In genomic region chr6:32367641-32368040, GRCh38 we compare ENCODE assay signal across 37 cellular contexts. TPM values are rescaled to one million over a fixed set of nuclear protein-coding genes. Genes with fewer than 3 reads are reported as not detected.
"Had no signal": no experiment of that assay in that cellular context is flagged by ENCODE, and none has a peak within 500 bp of the region (broad histone marks: within the 10 kb centered on the region; RNA-seq: fewer than 3 reads in every experiment).

No MANE protein-coding gene starts in this region.

- FAIRE-seq: astrocyte, TTC549 had no signal

- H3K9me3 ChIP-seq: adrenal gland, body of pancreas, breast epithelium had no signal

- H3K36me3 ChIP-seq: adrenal gland, brain microvascular endothelial cell, breast epithelium had no signal

- ATAC-seq: activated CD8-positive, alpha-beta T cell treated with anti-CD3 and anti-CD28 coated beads for 36 hours; activated naive CD4-positive, alpha-beta T cell treated with anti-CD3 and anti-CD28 coated beads, Interleukin-2, amount 50 U/mL, for 72 hours; activated T-cell treated with anti-CD3 and anti-CD28 coated beads, Interleukin-2, amount 50 U/mL, for 4 hours; activated T-cell treated with anti-CD3 and anti-CD28 coated beads, Interleukin-2, amount 50 U/mL, for 72 hours; activated T-helper 17 cell treated with anti-CD3 and anti-CD28 coated beads, Interleukin-2, amount 50 U/mL, for 72 hours; body of pancreas had no signal

- H3K4me3 ChIP-seq: adrenal gland, body of pancreas, breast epithelium had no signal

- H3K27ac ChIP-seq: adrenal gland, body of pancreas, brain microvascular endothelial cell, breast epithelium, VCaP had no signal

- H3K27me3 ChIP-seq: body of pancreas, brain microvascular endothelial cell, breast epithelium had no signal

- DNase-seq: activated B cell treated with CpG ODN at 0.5 μM for 24 hours; activated CD4-positive, alpha-beta memory T cell treated with anti-CD3 and anti-CD28 coated beads for 36 hours; activated CD4-positive, alpha-beta T cell treated with anti-CD3 and anti-CD28 coated beads for 4 hours; activated CD4-positive, alpha-beta T cell treated with anti-CD3 and anti-CD28 coated beads, Interleukin-2, amount 10 ng/mL, durations not matched to agents 24 days and 14 days; activated CD4-positive, alpha-beta T cell treated with anti-CD3 and anti-CD28 coated beads, Interleukin-2, amount 50 U/mL, for 1 hour; activated CD4-positive, alpha-beta T cell treated with anti-CD3 and anti-CD28 coated beads, Interleukin-2, amount 50 U/mL, for 4 hours; activated CD4-positive, CD25-positive, alpha-beta regulatory T cell treated with anti-CD3 and anti-CD28 coated beads, Interleukin-2, amount 50 U/mL, for 72 hours; activated CD8-positive, alpha-beta memory T cell treated with anti-CD3 and anti-CD28 coated beads, Interleukin-2, amount 50 U/mL, for 4 hours; activated CD8-positive, alpha-beta T cell treated with anti-CD3 and anti-CD28 coated beads for 36 hours; activated effector memory CD4-positive, alpha-beta T cell treated with anti-CD3 and anti-CD28 coated beads, Interleukin-2, amount 50 U/mL, for 16 hours; activated gamma-delta T cell treated with Interleukin-2 at 50 U/mL for 16 hours; activated naive CD4-positive, alpha-beta T cell; activated naive CD4-positive, alpha-beta T cell treated with anti-CD3 and anti-CD28 coated beads for 36 hours; activated naive CD4-positive, alpha-beta T cell treated with anti-CD3 and anti-CD28 coated beads, Interleukin-2, amount 50 U/mL, for 16 hours; activated naive CD8-positive, alpha-beta T cell treated with anti-CD3 and anti-CD28 coated beads for 36 hours; activated T-cell treated with anti-CD3 and anti-CD28 coated beads for 4 hours; activated T-cell treated with anti-CD3 and anti-CD28 coated beads, Interleukin-2, amount 50 U/mL, for 1 hour; activated T-cell treated with anti-CD3 and anti-CD28 coated beads, Interleukin-2, amount 50 U/mL, for 4 hours; activated T-cell treated with anti-CD3 and anti-CD28 coated beads, Interleukin-2, amount 50 U/mL, for 72 hours; adrenal gland; amniotic stem cell; aorta; body of pancreas; brain microvascular endothelial cell; central memory CD4-positive, alpha-beta T cell; T-helper 2 cell; T-helper 9 cell had no signal

- H3K4me1 ChIP-seq: adrenal gland, body of pancreas, breast epithelium had no signal

RNA-seq across cellular contexts. Expression of gene TSBP1, which starts 4.1 kb away (rescaled TPM):
- total RNA-seq: activated B cell treated with CpG ODN at 0.5 μM for 24 hours; activated CD4-positive, alpha-beta memory T cell treated with anti-CD3 and anti-CD28 coated beads for 36 hours; activated CD4-positive, alpha-beta T cell treated with anti-CD3 and anti-CD28 coated beads, Interleukin-2, amount 10 ng/mL, durations not matched to agents 24 days and 14 days; activated CD8-positive, alpha-beta memory T cell treated with anti-CD3 and anti-CD28 coated beads for 36 hours; activated CD8-positive, alpha-beta T cell treated with anti-CD3 and anti-CD28 coated beads for 36 hours; activated naive CD4-positive, alpha-beta T cell treated with anti-CD3 and anti-CD28 coated beads for 36 hours; activated naive CD4-positive, alpha-beta T cell treated with anti-CD3 and anti-CD28 coated beads, Interleukin-2, amount 50 U/mL, for 72 hours; activated naive CD8-positive, alpha-beta T cell treated with anti-CD3 and anti-CD28 coated beads for 36 hours; activated T-cell treated with anti-CD3 and anti-CD28 coated beads, Interleukin-2, amount 50 U/mL, for 4 hours; activated T-cell treated with anti-CD3 and anti-CD28 coated beads, Interleukin-2, amount 50 U/mL, for 72 hours; activated T-helper 1 cell treated with anti-CD3 and anti-CD28 coated beads, Interleukin-12 subunit alpha, Interleukin-12 subunit beta, Interleukin-2, Interleukin-4 antibody, amounts not matched to agents 30 ng/mL and 10 ng/mL and 1 ng/mL, durations not matched to agents 14 hours and 24 hours and 36 hours; activated T-helper 17 cell treated with anti-CD3 and anti-CD28 coated beads, Interleukin-2, amount 50 U/mL, for 72 hours; adrenal gland; aorta; astrocyte; body of pancreas; breast epithelium; cardiac septum; cerebellum had no signal
- polyA plus RNA-seq: adrenal gland, aorta had no signal

RNA-seq across cellular contexts. Expression of gene BTNL2, which starts 39.3 kb away (rescaled TPM):
- total RNA-seq: activated B cell treated with CpG ODN at 0.5 μM for 24 hours; activated CD4-positive, alpha-beta memory T cell treated with anti-CD3 and anti-CD28 coated beads for 36 hours; activated CD4-positive, alpha-beta T cell treated with anti-CD3 and anti-CD28 coated beads, Interleukin-2, amount 10 ng/mL, durations not matched to agents 24 days and 14 days; activated CD8-positive, alpha-beta memory T cell treated with anti-CD3 and anti-CD28 coated beads for 36 hours; activated CD8-positive, alpha-beta T cell treated with anti-CD3 and anti-CD28 coated beads for 36 hours; activated naive CD4-positive, alpha-beta T cell treated with anti-CD3 and anti-CD28 coated beads for 36 hours; activated naive CD4-positive, alpha-beta T cell treated with anti-CD3 and anti-CD28 coated beads, Interleukin-2, amount 50 U/mL, for 72 hours; activated naive CD8-positive, alpha-beta T cell treated with anti-CD3 and anti-CD28 coated beads for 36 hours; activated T-cell treated with anti-CD3 and anti-CD28 coated beads, Interleukin-2, amount 50 U/mL, for 4 hours; activated T-cell treated with anti-CD3 and anti-CD28 coated beads, Interleukin-2, amount 50 U/mL, for 72 hours; activated T-helper 1 cell treated with anti-CD3 and anti-CD28 coated beads, Interleukin-12 subunit alpha, Interleukin-12 subunit beta, Interleukin-2, Interleukin-4 antibody, amounts not matched to agents 30 ng/mL and 10 ng/mL and 1 ng/mL, durations not matched to agents 14 hours and 24 hours and 36 hours; activated T-helper 17 cell treated with anti-CD3 and anti-CD28 coated beads, Interleukin-2, amount 50 U/mL, for 72 hours; aorta; astrocyte; body of pancreas; breast epithelium; cardiac septum had no signal
- polyA plus RNA-seq: adrenal gland, aorta had no signal
